In the genomic region with DNA sequence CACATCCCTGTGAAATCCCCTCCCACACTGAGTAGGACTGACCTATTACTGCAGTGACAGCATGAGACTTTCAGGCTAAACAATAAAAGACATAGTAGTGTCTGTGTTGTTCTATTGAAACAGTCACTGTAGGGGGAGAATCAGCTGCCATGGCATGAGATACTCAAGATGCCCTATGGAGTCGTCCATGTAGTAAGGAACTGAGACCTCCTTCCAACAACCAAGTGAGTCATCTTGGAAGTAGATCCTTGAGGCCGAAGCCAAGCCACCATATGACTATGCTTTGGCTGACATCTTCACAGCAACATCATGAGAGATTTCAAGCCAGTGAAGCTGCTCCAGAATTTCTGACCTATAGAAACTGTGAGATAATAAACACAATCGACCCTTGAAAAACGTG, we compare ENCODE assay signal across 14 cellular contexts.
"Had no signal": no experiment of that assay in that cellular context is flagged by ENCODE, and none has a peak within 500 bp of the region (broad histone marks: within the 10 kb centered on the region; RNA-seq: fewer than 3 reads in every experiment).

No MANE protein-coding gene starts in this region.

- ATAC-seq: left lobe of liver; mucosa of descending colon; naive thymus-derived CD8-positive, alpha-beta T cell; right cardiac atrium; stimulated activated effector memory CD8-positive, alpha-beta T cell treated with anti-CD3 and anti-CD28 coated beads, Interleukin-12 subunit alpha, Interleukin-12 subunit beta, amount 100 ng/mL, for 72 hours had no signal

- H3K4me3 ChIP-seq: mucosa of descending colon, smooth muscle cell, tibial artery, uterus had no signal

- H3K27me3 ChIP-seq: brain microvascular endothelial cell, tibial artery, uterus had no signal

- H3K36me3 ChIP-seq: brain microvascular endothelial cell, tibial artery, uterus had no signal

- H3K27ac ChIP-seq: brain microvascular endothelial cell, tibial artery, uterus had no signal

- DNase-seq: activated CD4-positive, alpha-beta T cell treated with anti-CD3 and anti-CD28 coated beads, Interleukin-2, amount 10 ng/mL, durations not matched to agents 24 days and 14 days; activated CD8-positive, alpha-beta memory T cell treated with anti-CD3 and anti-CD28 coated beads for 24 hours; activated naive CD4-positive, alpha-beta T cell treated with anti-CD3 and anti-CD28 coated beads for 36 hours; brain microvascular endothelial cell; dermis blood vessel endothelial cell; islet precursor cell; mucosa of descending colon; naive thymus-derived CD8-positive, alpha-beta T cell; right cardiac atrium; tibial artery; uterus had no signal

- H3K9me3 ChIP-seq: mucosa of descending colon, tibial artery, uterus had no signal

- H3K4me2 ChIP-seq: smooth muscle cell had no signal
